25 cellular contexts compared by ENCODE assay signal in genomic region chr18:36518839-36519238, GRCh38.
DNase-seq lines count a peak whose midpoint lies in the region; ATAC-seq and TF ChIP-seq lines count a peak whose summit lies in the region.
"Had no signal": no experiment of that assay in that cellular context is flagged by ENCODE, and none has a peak within 500 bp of the region (broad histone marks: within the 10 kb centered on the region; RNA-seq: fewer than 3 reads in every experiment).

No MANE protein-coding gene starts in this region.

- WGBS in ovary, 3 donors: 71 to 85% (median 78%) methylated on average over 3 of the region's 3 CpGs

- H3K27me3 ChIP-seq in ovary: no peaks in the 10 kb centered on the region
- H3K27me3 ChIP-seq: ascending aorta, colonic mucosa, neutrophil had no signal

- peak; percentile 8 for DNase-seq in EL
- DNase-seq in kidney tubule cell (ENCODE audit: low spot score): peak; percentile 25
- no peak for DNase-seq in DMS79 (lab: John Stamatoyannopoulos, UW)
- no peak for DNase-seq in DMS114 treated with DMSO at 0.1 percent for 48 hours (lab: John Stamatoyannopoulos, UW; ENCODE audit: unreplicated experiment)
- no peak for DNase-seq in ovary
- DNase-seq in AG20443 (ENCODE audit: low spot score): no peak
- DNase-seq: activated CD4-positive, alpha-beta T cell treated with anti-CD3 and anti-CD28 coated beads, Interleukin-2, amount 50 U/mL, for 48 hours; activated naive CD4-positive, alpha-beta T cell; activated T-cell treated with anti-CD3 and anti-CD28 coated beads for 4 hours; CD4-positive, alpha-beta memory T cell; colonic mucosa; hippocampal formation; islet precursor cell; KBM-7; mesendoderm; NCI-H1417 treated with DMSO at 0.1 percent for 48 hours; stimulated activated naive CD4-positive, alpha-beta T cell treated with Interleukin-2 at 50 U/mL for 16 hours; SW 1271 had no signal

- H3K27ac ChIP-seq in angular gyrus (ENCODE audit: low read depth, low read length): peak overlapping the region; percentile 22
- no peak overlapping the region for H3K27ac ChIP-seq in ovary
- H3K27ac ChIP-seq: ascending aorta, colonic mucosa, HL-60, neutrophil, RWPE1 had no signal

- no peak for TF ChIP-seq CTCF in ovary (IDR thresholded peaks at IDR 0.05)

- no peaks in the 10 kb centered on the region for H3K36me3 ChIP-seq in ovary
- H3K36me3 ChIP-seq: ascending aorta, colonic mucosa, HAP-1, neutrophil had no signal

- no peak for TF ChIP-seq EP300 in ovary (IDR thresholded peaks at IDR 0.05)

- intact Hi-C loops in ovary (cut with DNase I): no loop called here

- H3K4me1 ChIP-seq in ovary (ENCODE audit: insufficient read depth): no peaks in the 10 kb centered on the region
- H3K4me1 ChIP-seq: ascending aorta, colonic mucosa, HAP-1 had no signal

- no peak overlapping the region for H3K4me3 ChIP-seq in ovary
- H3K4me3 ChIP-seq: ascending aorta, colonic mucosa, HAP-1 had no signal

- ATAC-seq in HG02885 (IDR thresholded peaks at IDR 0.05; ENCODE audit: poor library complexity, unreplicated experiment): peak; percentile 11

- no peaks in the 10 kb centered on the region for H3K9me3 ChIP-seq in ovary
- H3K9me3 ChIP-seq: ascending aorta, colonic mucosa, HAP-1, neutrophil had no signal

- no peak for TF ChIP-seq POLR2A in ovary (IDR thresholded peaks at IDR 0.05)

Comparison
In these comparisons a context has a peak if more than half of its experiments do, and no peak if none do; other contexts are left out.
1. DNase-seq: peak in EL (single experiment) and kidney tubule cell (single experiment); none in DMS79 (single experiment), DMS114 treated with DMSO at 0.1 percent for 48 hours (single experiment), ovary (0 of 5) and AG20443 (single experiment).